Comparison of ENCODE assay signal across 17 cellular contexts in genomic region chr4:170887396-170887795, GRCh38.
"Had no signal": no experiment of that assay in that cellular context is flagged by ENCODE, and none has a peak within 500 bp of the region (broad histone marks: within the 10 kb centered on the region; RNA-seq: fewer than 3 reads in every experiment).

No MANE protein-coding gene starts in this region.

- H3K27me3 ChIP-seq: dorsolateral prefrontal cortex, right atrium auricular region had no signal

- H3K4me1 ChIP-seq: right atrium auricular region had no signal

- DNase-seq: activated CD8-positive, alpha-beta memory T cell treated with anti-CD3 and anti-CD28 coated beads, Interleukin-2, amount 50 U/mL, for 48 hours; activated CD8-positive, alpha-beta T cell treated with anti-CD3 and anti-CD28 coated beads for 36 hours; activated gamma-delta T cell treated with Interleukin-2 at 50 U/mL for 16 hours; activated naive CD8-positive, alpha-beta T cell treated with anti-CD3 and anti-CD28 coated beads for 36 hours; dorsolateral prefrontal cortex; endodermal cell; islet precursor cell; natural killer cell; nucleus accumbens; posterior cingulate gyrus; small intestine; stimulated activated CD4-positive, alpha-beta T cell treated with anti-CD3 and anti-CD28 coated beads, Interleukin-4, amount 100 ng/mL, for 24 hours; stimulated activated naive CD4-positive, alpha-beta T cell treated with Interleukin-2 at 50 U/mL for 16 hours; trophoblast cell; WERI-Rb-1 had no signal

- ATAC-seq: activated CD8-positive, alpha-beta T cell treated with anti-CD3 and anti-CD28 coated beads for 36 hours; left lobe of liver; natural killer cell had no signal

- H3K4me3 ChIP-seq: dorsolateral prefrontal cortex, right atrium auricular region had no signal

- H3K9me3 ChIP-seq: right atrium auricular region had no signal

- H3K27ac ChIP-seq: dorsolateral prefrontal cortex, right atrium auricular region, WERI-Rb-1 had no signal

- H3K36me3 ChIP-seq: right atrium auricular region, WERI-Rb-1 had no signal
